In the genomic region with DNA sequence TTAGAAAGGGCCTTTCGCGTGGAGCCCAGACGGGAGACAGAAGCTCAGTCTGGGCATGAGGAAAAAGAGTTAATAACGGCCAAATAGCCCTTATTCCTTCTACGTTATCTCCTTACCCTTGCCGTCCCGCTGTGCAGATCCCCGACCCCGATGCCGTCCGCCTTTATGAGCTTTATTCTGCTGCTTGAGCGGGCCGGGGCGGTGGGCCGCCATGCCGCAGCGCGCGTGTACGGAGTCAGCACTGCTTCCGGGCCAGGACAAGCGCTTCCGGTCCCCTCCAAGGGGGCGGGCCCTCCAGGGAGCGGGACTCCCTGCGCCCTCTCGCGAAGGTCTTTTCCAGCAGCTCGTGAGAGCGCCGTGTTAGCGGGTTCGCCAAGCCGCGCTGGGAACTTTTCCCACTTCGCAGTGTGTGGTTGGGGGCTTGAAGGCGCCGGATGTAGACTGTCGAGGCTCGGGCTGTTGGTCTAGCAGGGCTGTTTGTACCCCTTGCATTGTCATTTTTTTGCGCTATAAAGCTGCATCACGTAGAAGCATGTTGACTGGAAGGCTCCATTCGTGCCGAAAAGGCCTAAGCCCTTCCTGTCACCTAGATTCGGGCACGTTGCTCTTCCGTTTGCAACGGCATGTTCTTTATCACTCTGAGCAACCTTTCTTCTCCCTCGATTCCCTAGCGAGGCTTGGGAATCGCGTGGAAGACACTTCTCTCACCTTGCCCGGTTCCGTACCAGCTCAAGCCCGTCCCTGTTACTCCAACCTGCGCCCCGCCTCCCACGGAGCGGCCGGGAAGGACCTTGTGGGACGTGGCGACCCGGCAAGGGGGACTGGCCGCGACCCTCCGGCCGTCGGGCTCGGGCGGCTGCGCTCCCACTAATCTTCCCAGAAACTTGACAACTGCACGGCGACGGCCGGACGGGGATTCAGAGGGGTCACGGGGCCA, we compare ENCODE assay signal across 8 cellular contexts. TPM values are rescaled to one million over a fixed set of nuclear protein-coding genes. Genes with fewer than 3 reads are reported as not detected.
DNase-seq lines count a peak whose midpoint lies in the region; FAIRE-seq and TF ChIP-seq lines count a peak whose summit lies in the region.

TSR1 (minus strand) TSS at position 243 of the 937 bp plus-strand sequence; CDS start at position 213, 30 bp downstream.

- peak; percentile 93 for DNase-seq in G401 (ENCODE audit: low spot score)
- DNase-seq in H54 (ENCODE audit: insufficient read length, low spot score) = peak; percentile 97
- DNase-seq in M059J (ENCODE audit: low read depth) = peak; percentile 89
- DNase-seq in SK-MEL-5 (ENCODE audit: low read depth, low spot score) = peak; percentile 91
- peak; percentile 93 for DNase-seq in activated naive CD4-positive, alpha-beta T cell treated with anti-CD3 and anti-CD28 coated beads for 36 hours
- peak; percentile 98 to 99 for DNase-seq in frontal cortex (ENCODE audit: low spot score in 2 of 2)
- DNase-seq in non-pigmented ciliary epithelial cell (ENCODE audit: low read depth) = peak; percentile 50
- DNase-seq in superior temporal gyrus (ENCODE audit: extremely low spot score) = peak; percentile 96

- peaks cover 15% of the 10 kb centered on the region for H3K4me1 Mint-ChIP-seq in activated naive CD4-positive, alpha-beta T cell treated with anti-CD3 and anti-CD28 coated beads for 36 hours (ENCODE audit: low read depth)

- H3K4me3 Mint-ChIP-seq in activated naive CD4-positive, alpha-beta T cell treated with anti-CD3 and anti-CD28 coated beads for 36 hours = peak within 1 kb of the TSS; percentile 100

- intact Hi-C loops in activated naive CD4-positive, alpha-beta T cell treated with anti-CD3 and anti-CD28 coated beads for 36 hours (cut with micrococcal nuclease) = loop anchor here (1.0 to 2.0 kb wide), 6 partner anchors 17 to 375 kb away; partner anchors contain the start of genes CLUH, MNT, SMG6 and SRR

- no peaks in the 10 kb centered on the region for H3K27me3 Mint-ChIP-seq in activated naive CD4-positive, alpha-beta T cell treated with anti-CD3 and anti-CD28 coated beads for 36 hours (ENCODE audit: low read depth)

- in situ Hi-C loops in G401 (cut with HindIII; ENCODE audit: low sequenced_read_pairs) (no loop called here), SK-MEL-5 (cut with HindIII; ENCODE audit: low pct_unique_long_range_greater_than_20kb, low sequenced_read_pairs) (no loop called here)

- H3K27ac Mint-ChIP-seq in activated naive CD4-positive, alpha-beta T cell treated with anti-CD3 and anti-CD28 coated beads for 36 hours = peak within 1 kb of the TSS; percentile 96

- H3K9me3 Mint-ChIP-seq in activated naive CD4-positive, alpha-beta T cell treated with anti-CD3 and anti-CD28 coated beads for 36 hours = no peaks in the 10 kb centered on the region

- H3K36me3 Mint-ChIP-seq in activated naive CD4-positive, alpha-beta T cell treated with anti-CD3 and anti-CD28 coated beads for 36 hours (ENCODE audit: low read depth) = peaks cover 17% of the 10 kb centered on the region

- peak; percentile 72 for TF ChIP-seq POLR2A in H54 (IDR thresholded peaks at IDR 0.05; ENCODE audit: low read depth, low read length)

- CTCF ChIA-PET in activated naive CD4-positive, alpha-beta T cell treated with anti-CD3 and anti-CD28 coated beads for 36 hours (lab: Charles Lee) = interaction anchor here (0.6 to 2.2 kb wide), 11 partner anchors 16 to 282 kb away, joined by 3 to 9 read pairs (median 5); partner anchors contain the start of genes HIC1, SMG6 and SRR

- no peak for FAIRE-seq in H54 (lab: Jason Lieb, UNC)
- FAIRE-seq in frontal cortex (lab: Jason Lieb, UNC) = no peak

RNA-seq across cellular contexts. Expression of gene TSR1, which starts in this region (rescaled TPM):
- total RNA-seq in G401 (2014; rRNA removed; shearing (Covaris generic)) = 46.8 and 63.3 TPM in 2 replicates
- 50.8 and 66.1 TPM in 2 replicates for total RNA-seq in M059J (2014; rRNA removed; shearing (Covaris generic))
- 55.6 and 57.1 TPM in 2 replicates for total RNA-seq in SK-MEL-5 (2014; rRNA removed; shearing (Covaris generic))
- 48.6 and 64.2 TPM in 2 replicates for polyA plus RNA-seq in SK-MEL-5 (2015; cell fraction: cytosol; rRNA removed)
- 151 and 159 TPM in 2 replicates for polyA plus RNA-seq in SK-MEL-5 (2015; cell fraction: nucleus; rRNA removed)
- total RNA-seq in activated naive CD4-positive, alpha-beta T cell treated with anti-CD3 and anti-CD28 coated beads for 36 hours = 10 to 100 TPM; 51.1 to 51.5 TPM
- 30.2 TPM for total RNA-seq in frontal cortex

Comparison
In these comparisons a context has a peak if more than half of its experiments do, and no peak if none do; other contexts are left out.
1. Peak in every context shown above with its lines: DNase-seq.